In genomic region chr1:179877586-179878265, GRCh38 we compare ENCODE assay signal across 1 cellular context.
TF ChIP-seq lines count a peak whose summit lies in the region.

TOR1AIP2 (minus strand) TSS chr1:179877803; CDS start chr1:179852665, 25,138 bp downstream.

TF ChIP-seq in HepG2, 621 proteins besides CTCF, POLR2A, EP300 and RAD21 (continued from another document and continues in another):
- TF ChIP-seq UBTF (CRISPR knock-in tag; IDR thresholded peaks at IDR 0.05) (0 out of 2 replicates have a peak, but pooled peaks have one; percentile 29), ZNF414 (CRISPR knock-in tag; IDR thresholded peaks at IDR 0.05) (peak; percentile 16; the same call in 1 of the 2 replicates), TP53 (CRISPR knock-in tag; conservative IDR thresholded peaks at IDR 0.05) (no peak), SNAPC5 (CRISPR knock-in tag; IDR thresholded peaks at IDR 0.05; ENCODE audit: borderline replicate concordance) (no peak), CENPX (CRISPR knock-in tag; IDR thresholded peaks at IDR 0.05) (no peak), ZNF879 (CRISPR knock-in tag; IDR thresholded peaks at IDR 0.05) (no peak), ARID4A (CRISPR knock-in tag; IDR thresholded peaks at IDR 0.05; ENCODE audit: borderline replicate concordance) (peak; percentile 50; the same call in 1 of the 2 replicates), ZNF331 (CRISPR knock-in tag; IDR thresholded peaks at IDR 0.05) (no peak), JARID2 (CRISPR knock-in tag; IDR thresholded peaks at IDR 0.05; ENCODE audit: insufficient replicate concordance) (no peak), XBP1 (CRISPR knock-in tag; IDR thresholded peaks at IDR 0.05) (no peak), RARG (CRISPR knock-in tag; IDR thresholded peaks at IDR 0.05; ENCODE audit: low read depth) (no peak), MTERF4 (CRISPR knock-in tag; IDR thresholded peaks at IDR 0.05) (no peak), TEF (CRISPR knock-in tag; IDR thresholded peaks at IDR 0.05) (no peak), HDAC6 (IDR thresholded peaks at IDR 0.05; ENCODE audit: low read depth, low read length) (no peak), ZNF776 (CRISPR knock-in tag; IDR thresholded peaks at IDR 0.05) (no peak), AGO1 (IDR thresholded peaks at IDR 0.05; ENCODE audit: low read depth, low read length, poor library complexity, severe bottlenecking) (no peak), ZNF251 (CRISPR knock-in tag; IDR thresholded peaks at IDR 0.05) (no peak), ZFP1 (CRISPR knock-in tag; IDR thresholded peaks at IDR 0.05) (no peak), KAT7 (CRISPR knock-in tag; IDR thresholded peaks at IDR 0.05; ENCODE audit: borderline replicate concordance) (0 out of 2 replicates have a peak, but pooled peaks have one; percentile 64), ZNF577 (CRISPR knock-in tag; IDR thresholded peaks at IDR 0.05; ENCODE audit: borderline replicate concordance, low read depth) (no peak), PBX3 (CRISPR knock-in tag; IDR thresholded peaks at IDR 0.05; ENCODE audit: borderline replicate concordance) (no peak), MATR3 (CRISPR knock-in tag; IDR thresholded peaks at IDR 0.05) (no peak), YEATS4 (CRISPR knock-in tag; IDR thresholded peaks at IDR 0.05; ENCODE audit: borderline replicate concordance) (peak; percentile 59; the same call in 1 of the 2 replicates), ZNF570 (CRISPR knock-in tag; IDR thresholded peaks at IDR 0.05; ENCODE audit: borderline replicate concordance) (no peak), ZNF672 (CRISPR knock-in tag; IDR thresholded peaks at IDR 0.05) (no peak), ZNF839 (CRISPR knock-in tag; IDR thresholded peaks at IDR 0.05; ENCODE audit: borderline replicate concordance) (0 out of 2 replicates have a peak, but pooled peaks have one; percentile 48), SIN3A (IDR thresholded peaks at IDR 0.05; ENCODE audit: borderline replicate concordance, low read depth, low read length) (peak; percentile 87; the same call in 1 of the 2 replicates), ZKSCAN8 (CRISPR knock-in tag; IDR thresholded peaks at IDR 0.05; ENCODE audit: borderline replicate concordance) (no peak), ZBTB46 (CRISPR knock-in tag; IDR thresholded peaks at IDR 0.05; ENCODE audit: borderline replicate concordance) (no peak), JUN (CRISPR knock-in tag; IDR thresholded peaks at IDR 0.05) (no peak), MTF2 (CRISPR knock-in tag; IDR thresholded peaks at IDR 0.05; ENCODE audit: borderline replicate concordance) (no peak), ATF5 (CRISPR knock-in tag; IDR thresholded peaks at IDR 0.05; ENCODE audit: low read depth) (no peak), ZFP90 (CRISPR knock-in tag; IDR thresholded peaks at IDR 0.05; ENCODE audit: borderline replicate concordance) (no peak), MBD4 (IDR thresholded peaks at IDR 0.05; ENCODE audit: borderline replicate concordance, low read length) (no peak), NR1H2 (CRISPR knock-in tag; IDR thresholded peaks at IDR 0.05; ENCODE audit: borderline replicate concordance, low read depth) (no peak), ZNF740 (CRISPR knock-in tag; IDR thresholded peaks at IDR 0.05) (no peak), ZMYM3 (CRISPR knock-in tag; IDR thresholded peaks at IDR 0.05) (no peak), ZNF704 (CRISPR knock-in tag; IDR thresholded peaks at IDR 0.05; ENCODE audit: borderline replicate concordance) (no peak), NFATC3 (CRISPR knock-in tag; IDR thresholded peaks at IDR 0.05) (no peak), XRCC5 (optimal IDR thresholded peaks at IDR 0.05; ENCODE audit: low read length) (peak; percentile 31), ZNF563 (CRISPR knock-in tag; IDR thresholded peaks at IDR 0.05) (no peak), HNF1B (CRISPR knock-in tag; IDR thresholded peaks at IDR 0.05) (peak; percentile 59; the same call in 1 of the 2 replicates)
